Comparison of ENCODE assay signal across 8 cellular contexts in the genomic region with DNA sequence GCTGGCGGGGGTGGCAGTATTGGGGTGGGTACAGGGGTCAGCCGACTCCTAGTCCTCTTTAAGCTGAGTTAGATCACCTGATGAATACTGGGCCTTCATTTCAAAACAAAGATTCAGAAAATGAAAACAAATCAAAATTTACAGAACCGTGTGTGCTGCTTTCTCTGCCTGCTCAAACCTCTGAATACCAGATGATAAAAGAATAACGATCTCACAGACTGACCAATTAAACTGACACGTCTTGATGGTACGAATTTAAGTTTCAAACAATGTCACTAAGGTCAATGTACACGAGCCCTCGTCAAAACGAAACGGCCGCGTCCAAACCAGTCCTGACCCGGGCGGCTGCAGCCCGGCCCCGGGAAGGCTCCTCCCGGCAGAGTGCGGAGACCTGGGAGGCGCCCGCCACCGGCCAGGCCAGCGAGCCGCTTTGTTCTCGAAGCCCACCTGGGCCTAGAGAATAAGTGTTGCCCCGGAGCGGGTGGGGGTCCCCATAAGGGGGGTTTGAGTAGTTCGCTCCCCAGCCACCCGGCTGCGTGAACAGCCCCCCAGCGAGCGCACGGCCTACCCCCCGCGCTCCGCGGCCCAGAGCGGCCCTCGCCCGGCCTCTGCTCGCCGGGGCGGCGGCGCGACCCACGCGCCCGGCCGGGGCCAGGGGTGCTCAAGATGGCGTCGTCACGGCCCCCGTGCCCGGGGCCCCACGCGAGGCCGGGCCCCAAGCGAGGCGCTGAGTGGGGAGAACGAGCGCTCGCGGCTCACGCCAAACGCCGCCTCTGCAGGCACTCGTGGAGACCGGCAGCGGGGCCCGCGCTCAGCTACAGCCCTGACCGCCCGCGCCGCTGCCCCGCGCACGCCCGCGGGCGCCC. TPM values are rescaled to one million over a fixed set of nuclear protein-coding genes. Genes with fewer than 3 reads are reported as not detected.
DNase-seq lines count a peak whose midpoint lies in the region; ATAC-seq and TF ChIP-seq lines count a peak whose summit lies in the region.

No MANE protein-coding gene starts in this region.

- in situ Hi-C loops in astrocyte of the spinal cord (cut with HindIII; ENCODE audit: low sequenced_read_pairs), result no loop called here

- peak overlapping the region; percentile 93 for H3K4me3 Mint-ChIP-seq in stimulated activated naive CD8-positive, alpha-beta T cell treated with anti-CD3 and anti-CD28 coated beads, Interleukin-15, Interleukin-2, amounts not matched to agents 100 ng/mL and 50 ng/mL, for 24 hours

- TF ChIP-seq RAD21 in Ishikawa (IDR thresholded peaks at IDR 0.05; ENCODE audit: low read depth), result no peak

- peak; percentile 23 for ATAC-seq in GM21526 (IDR thresholded peaks at IDR 0.05; ENCODE audit: low FRiP score, unreplicated experiment)

- H3K9me3 Mint-ChIP-seq in stimulated activated naive CD8-positive, alpha-beta T cell treated with anti-CD3 and anti-CD28 coated beads, Interleukin-15, Interleukin-2, amounts not matched to agents 100 ng/mL and 50 ng/mL, for 24 hours, result no peaks in the 10 kb centered on the region

- H3K27ac Mint-ChIP-seq in stimulated activated naive CD8-positive, alpha-beta T cell treated with anti-CD3 and anti-CD28 coated beads, Interleukin-15, Interleukin-2, amounts not matched to agents 100 ng/mL and 50 ng/mL, for 24 hours, result peak overlapping the region; percentile 96

- TF ChIP-seq EP300 in Ishikawa (IDR thresholded peaks at IDR 0.05; ENCODE audit: borderline replicate concordance), result no peak

- no peak for TF ChIP-seq CTCF in astrocyte of the spinal cord (IDR thresholded peaks at IDR 0.05; ENCODE audit: low read depth, low read length)

- H3K4me3 ChIP-seq in astrocyte of the spinal cord (ENCODE audit: low read depth, low read length), result peak overlapping the region; percentile 67

- H3K36me3 Mint-ChIP-seq in stimulated activated naive CD8-positive, alpha-beta T cell treated with anti-CD3 and anti-CD28 coated beads, Interleukin-15, Interleukin-2, amounts not matched to agents 100 ng/mL and 50 ng/mL, for 24 hours (ENCODE audit: low read depth), result peaks cover 57% of the 10 kb centered on the region

- no peaks in the 10 kb centered on the region for H3K27me3 Mint-ChIP-seq in stimulated activated naive CD8-positive, alpha-beta T cell treated with anti-CD3 and anti-CD28 coated beads, Interleukin-15, Interleukin-2, amounts not matched to agents 100 ng/mL and 50 ng/mL, for 24 hours

- DNase-seq in D341Med (ENCODE audit: low spot score) (peak; percentile 68), astrocyte of the spinal cord (ENCODE audit: low read depth, low spot score) (peak; percentile 7), kidney tubule cell (ENCODE audit: low spot score) (peak; percentile 14), middle frontal gyrus (ENCODE audit: extremely low spot score, low spot score) (no peak), A172 (ENCODE audit: low spot score) (no peak)

- peaks cover 51% of the 10 kb centered on the region for H3K4me1 Mint-ChIP-seq in stimulated activated naive CD8-positive, alpha-beta T cell treated with anti-CD3 and anti-CD28 coated beads, Interleukin-15, Interleukin-2, amounts not matched to agents 100 ng/mL and 50 ng/mL, for 24 hours (ENCODE audit: low read depth)

TF ChIP-seq in Ishikawa, 13 proteins besides CTCF, POLR2A, EP300 and RAD21:
- peak; percentile 8; the same call in 1 of the 2 replicates for TF ChIP-seq YY1 (IDR thresholded peaks at IDR 0.05; ENCODE audit: low read depth)
- TF ChIP-seq TAF1 (IDR thresholded peaks at IDR 0.05; ENCODE audit: low read depth), result no peak
- TF ChIP-seq, protein P1, sequence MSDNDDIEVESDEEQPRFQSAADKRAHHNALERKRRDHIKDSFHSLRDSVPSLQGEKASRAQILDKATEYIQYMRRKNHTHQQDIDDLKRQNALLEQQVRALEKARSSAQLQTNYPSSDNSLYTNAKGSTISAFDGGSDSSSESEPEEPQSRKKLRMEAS (IDR thresholded peaks at IDR 0.05), result no peak

RNA-seq across cellular contexts. Expression of a gene that starts 0.7 kb away (rescaled TPM):
- total RNA-seq in A172 (2014; rRNA removed; shearing (Covaris generic)), result 837 and 1,013 TPM in 2 replicates

RNA-seq across cellular contexts. Expression of a gene that starts 1.1 kb away (rescaled TPM):
- 8.5 and 11.6 TPM in 2 replicates for total RNA-seq in A172 (2014; rRNA removed; shearing (Covaris generic))

RNA-seq across cellular contexts. Expression of a gene that starts 20.2 kb away (rescaled TPM):
- total RNA-seq in A172 (2014; rRNA removed; shearing (Covaris generic)), result 45.6 and 55.0 TPM in 2 replicates

RNA-seq across cellular contexts. Expression of a gene that starts 40.3 kb away (rescaled TPM):
- total RNA-seq in A172 (2014; rRNA removed; shearing (Covaris generic)), result 14.9 and 16.1 TPM in 2 replicates

Comparison
In these comparisons a context has a peak if more than half of its experiments do, and no peak if none do; other contexts are left out.
1. DNase-seq: peak in D341Med (single experiment), astrocyte of the spinal cord (single experiment) and kidney tubule cell (single experiment); none in middle frontal gyrus (single experiment) and A172 (single experiment).